ENCODE assay signal across 13 cellular contexts in genomic region chr6:45724511-45724910, GRCh38.
DNase-seq lines count a peak whose midpoint lies in the region; FAIRE-seq and TF ChIP-seq lines count a peak whose summit lies in the region.
"Had no signal": no experiment of that assay in that cellular context is flagged by ENCODE, and none has a peak within 500 bp of the region (broad histone marks: within the 10 kb centered on the region; RNA-seq: fewer than 3 reads in every experiment).

No MANE protein-coding gene starts in this region.

- H3K27me3 Mint-ChIP-seq in astrocyte (ENCODE audit: low read depth, unreplicated experiment) (peaks cover 4% of the 10 kb centered on the region), immature natural killer cell (ENCODE audit: low read depth in 3 of 3) (peaks cover 0 to 5% (median 0%) of the 10 kb centered on the region in 3 donors)
- H3K27me3 Mint-ChIP-seq: activated B cell treated with CpG ODN at 0.5 μM for 24 hours had no signal

- H3K9ac ChIP-seq in astrocyte (ENCODE audit: low read length) (no peak overlapping the region), keratinocyte (ENCODE audit: control insufficient read depth, extremely low read depth, insufficient read depth, low read length) (no peak overlapping the region)

- H3K4me2 ChIP-seq in astrocyte (ENCODE audit: low read length) (no peak overlapping the region), keratinocyte (ENCODE audit: control insufficient read depth, extremely low read depth, insufficient read depth, low read depth, low read length) (no peak overlapping the region)

- FAIRE-seq in astrocyte (lab: Jason Lieb, UNC) (no peak), keratinocyte (lab: Jason Lieb, UNC) (peak; percentile 60)

- H3K4me3 ChIP-seq in astrocyte (ENCODE audit: insufficient read depth, low read depth, low read length): no peak overlapping the region
- H3K4me3 ChIP-seq in keratinocyte (ENCODE audit: control insufficient read depth in 2 of 3, extremely low read depth in 1 of 3, insufficient read depth in 2 of 3, low read depth in 1 of 3, low read length in 3 of 3): no peak overlapping the region
- H3K4me3 ChIP-seq: thoracic aorta had no signal

- H3K9me3 ChIP-seq in astrocyte (ENCODE audit: insufficient read depth, low read depth, low read length) (peaks cover 4% of the 10 kb centered on the region), keratinocyte (ENCODE audit: control insufficient read depth, low read depth, low read length) (no peaks in the 10 kb centered on the region)
- H3K9me3 ChIP-seq: neutrophil had no signal

- peaks cover 3% of the 10 kb centered on the region for H3K4me1 ChIP-seq in astrocyte (ENCODE audit: insufficient read depth, low read length)
- peaks cover 16% of the 10 kb centered on the region for H3K4me1 ChIP-seq in keratinocyte (ENCODE audit: control insufficient read depth, extremely low read depth, insufficient read depth, low read length)

- dilution Hi-C loops in keratinocyte (cut with MboI; ENCODE audit: extremely low pct_ligation_motif_present, low sequenced_read_pairs): loop anchor here (25.0 kb wide), 1 partner anchor 337 kb away; the partner anchor contains the start of gene SUPT3H

- no peak overlapping the region for H3K27ac Mint-ChIP-seq in astrocyte (ENCODE audit: unreplicated experiment)
- peak overlapping the region in 1 of 6 donors; percentile 2 for H3K27ac Mint-ChIP-seq in immature natural killer cell
- H3K27ac Mint-ChIP-seq: activated B cell treated with CpG ODN at 0.5 μM for 24 hours had no signal

- H2AFZ ChIP-seq in astrocyte (ENCODE audit: low read depth, low read length): no peak overlapping the region
- H2AFZ ChIP-seq in keratinocyte (ENCODE audit: control insufficient read depth, low read length): no peak overlapping the region

- H3K79me2 ChIP-seq in astrocyte (ENCODE audit: insufficient read depth, low read length) (no peaks in the 10 kb centered on the region), keratinocyte (ENCODE audit: control insufficient read depth, insufficient read depth, low read length) (no peaks in the 10 kb centered on the region)

- TF ChIP-seq CTCF in astrocyte (IDR thresholded peaks at IDR 0.05; ENCODE audit: insufficient read depth, low read depth, low read length) (no peak), keratinocyte (optimal IDR thresholded peaks at IDR 0.05 in 1 of 3, IDR thresholded peaks at IDR 0.05 in 1 of 3, conservative IDR thresholded peaks at IDR 0.05 in 1 of 3; ENCODE audit: extremely low read depth in 1 of 3, insufficient read depth in 2 of 3, low read length in 3 of 3) (no peak)

- H3K36me3 Mint-ChIP-seq in astrocyte (ENCODE audit: low read depth, unreplicated experiment) (no peaks in the 10 kb centered on the region), immature natural killer cell (no peaks in the 10 kb centered on the region)

- H3K27ac ChIP-seq in astrocyte (ENCODE audit: low read depth, low read length) (no peak overlapping the region), keratinocyte (ENCODE audit: control insufficient read depth, insufficient read depth, low read length) (no peak overlapping the region)
- H3K27ac ChIP-seq: neutrophil, thoracic aorta had no signal

- H4K20me1 ChIP-seq in astrocyte (ENCODE audit: insufficient read depth, low read length): no peaks in the 10 kb centered on the region
- H4K20me1 ChIP-seq in keratinocyte (ENCODE audit: control insufficient read depth, extremely low read depth, insufficient read depth, low read length): no peaks in the 10 kb centered on the region

- no peaks in the 10 kb centered on the region for H3K9me1 ChIP-seq in keratinocyte (ENCODE audit: control insufficient read depth, extremely low read depth, insufficient read depth, low read length)

- DNase-seq in AG08396 (ENCODE audit: low spot score) (peak; percentile 23), HT1080 (ENCODE audit: low read depth) (peak; percentile 32), astrocyte (ENCODE audit: low read depth) (peak; percentile 78), keratinocyte (ENCODE audit: low read depth, low spot score) (peak; percentile 21), epidermal melanocyte (ENCODE audit: insufficient read length, low spot score) (no peak), immature natural killer cell (no peak), SW 1271 (lab: John Stamatoyannopoulos, UW) (no peak)
- DNase-seq in activated CD4-positive, alpha-beta T cell treated with anti-CD3 and anti-CD28 coated beads for 48 hours: no peak
- DNase-seq: activated B cell treated with CpG ODN at 0.5 μM for 24 hours; activated effector memory CD4-positive, alpha-beta T cell treated with Interleukin-2 at 50 U/mL for 16 hours; C1 segment of cervical spinal cord had no signal

- H3K9me3 Mint-ChIP-seq in astrocyte (ENCODE audit: unreplicated experiment) (peaks cover 5% of the 10 kb centered on the region), immature natural killer cell (peaks cover 0 to 5% (median 0%) of the 10 kb centered on the region in 6 donors)

- H3K27me3 ChIP-seq in astrocyte (ENCODE audit: insufficient read depth, low read length) (no peaks in the 10 kb centered on the region), keratinocyte (ENCODE audit: control insufficient read depth, extremely low read depth, insufficient read depth, low read length) (no peaks in the 10 kb centered on the region)
- H3K27me3 ChIP-seq: neutrophil had no signal

- H3K4me3 Mint-ChIP-seq in astrocyte (ENCODE audit: unreplicated experiment) (no peak overlapping the region), immature natural killer cell (no peak overlapping the region)
- H3K4me3 Mint-ChIP-seq: activated B cell treated with CpG ODN at 0.5 μM for 24 hours had no signal

- no peaks in the 10 kb centered on the region for H3K36me3 ChIP-seq in astrocyte (ENCODE audit: insufficient read depth, low read length)
- H3K36me3 ChIP-seq in keratinocyte (ENCODE audit: control insufficient read depth in 2 of 2, extremely low read depth in 1 of 2, insufficient read depth in 2 of 2, low read length in 2 of 2): no peaks in the 10 kb centered on the region
- H3K36me3 ChIP-seq: neutrophil, thoracic aorta had no signal

- H3K4me1 Mint-ChIP-seq in astrocyte (ENCODE audit: low read depth, unreplicated experiment) (no peaks in the 10 kb centered on the region), immature natural killer cell (no peaks in the 10 kb centered on the region)
- H3K4me1 Mint-ChIP-seq: activated B cell treated with CpG ODN at 0.5 μM for 24 hours had no signal

Comparison
In these comparisons a context has a peak if more than half of its experiments do, and no peak if none do; other contexts are left out.
1. DNase-seq: peak in AG08396 (single experiment), HT1080 (single experiment), astrocyte (single experiment) and keratinocyte (single experiment); none in activated CD4-positive, alpha-beta T cell treated with anti-CD3 and anti-CD28 coated beads for 48 hours (single experiment), epidermal melanocyte (single experiment), immature natural killer cell (0 of 3) and SW 1271 (0 of 2).